In the genomic region with DNA sequence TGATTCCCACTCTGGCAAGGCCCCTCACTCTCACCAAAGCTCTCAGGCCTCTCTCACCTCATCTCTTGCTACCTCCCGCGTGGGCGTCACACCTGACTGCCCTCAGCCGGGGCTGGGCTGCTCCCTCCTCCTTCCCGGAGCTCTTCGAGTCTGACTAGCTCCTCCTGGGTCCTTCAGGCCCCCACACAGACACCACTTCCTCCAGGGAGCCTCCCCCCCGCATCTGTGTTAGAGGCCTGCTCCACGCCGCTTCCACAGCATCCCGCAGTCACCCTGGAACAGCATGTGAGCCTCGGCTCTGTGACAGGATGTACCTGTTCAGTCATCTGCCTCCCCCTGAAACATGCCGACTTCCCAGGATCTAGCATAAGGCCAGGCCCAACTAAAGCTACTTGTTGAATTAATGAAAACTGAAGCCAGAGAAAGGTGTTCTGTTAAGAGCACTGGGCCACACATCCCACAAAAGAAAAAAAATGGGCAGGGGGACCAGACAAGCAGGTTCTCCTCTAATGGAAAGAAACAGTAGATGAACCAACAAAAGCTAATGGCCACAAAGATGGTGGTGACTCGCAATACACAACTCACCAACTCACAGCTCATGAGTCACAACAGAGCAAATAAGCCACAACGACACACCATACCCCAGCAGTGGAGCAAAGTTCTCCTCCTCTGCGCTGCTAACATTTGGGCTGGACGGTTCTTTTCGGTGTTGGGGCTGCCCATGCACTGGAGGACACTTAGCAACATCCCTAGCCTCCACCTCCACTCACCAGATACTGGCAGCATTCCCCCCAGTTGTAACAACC, we compare ENCODE assay signal across 8 cellular contexts. TPM values are rescaled to one million over a fixed set of nuclear protein-coding genes. Genes with fewer than 3 reads are reported as not detected.
DNase-seq lines count a peak whose midpoint lies in the region; ATAC-seq and TF ChIP-seq lines count a peak whose summit lies in the region.

No MANE protein-coding gene starts in this region.

- POLR2A ChIA-PET in activated naive CD8-positive, alpha-beta T cell treated with anti-CD3 and anti-CD28 coated beads, Interleukin-2, amount 10 ng/mL, durations not matched to agents 7 days and 5 days (lab: Charles Lee): interaction anchor here (0.6 to 8.4 kb wide), 16 partner anchors 10 to 248 kb away, joined by 3 to 120 read pairs (median 12); a partner anchor contains a TSS

- no peak overlapping the region for H3K18ac ChIP-seq in mesendoderm (ENCODE audit: low read length)

- no peak overlapping the region for H2BK5ac ChIP-seq in mesendoderm (ENCODE audit: low read length)

- no peak overlapping the region for H2AK5ac ChIP-seq in mesendoderm (ENCODE audit: low read length)

- H3K4me3 Mint-ChIP-seq in activated naive CD8-positive, alpha-beta T cell treated with anti-CD3 and anti-CD28 coated beads, Interleukin-2, amount 10 ng/mL, durations not matched to agents 7 days and 5 days: peak overlapping the region; percentile 99

- H3K27me3 ChIP-seq in OCI-LY3 (ENCODE audit: low read depth, low read length) (no peaks in the 10 kb centered on the region), mesendoderm (ENCODE audit: insufficient read depth, low read length, poor library complexity) (no peaks in the 10 kb centered on the region), upper lobe of left lung (no peaks in the 10 kb centered on the region)

- H3K4ac ChIP-seq in mesendoderm (ENCODE audit: low read depth, low read length): no peak overlapping the region

- H2BK120ac ChIP-seq in mesendoderm (ENCODE audit: low read depth, low read length): no peak overlapping the region

- WGBS in mesendoderm (ENCODE audit: extremely low coverage, insufficient coverage, low lambda C conversion rate): no CpG with 5 or more reads among the region's 17 CpGs
- 59 to 60% methylated on average over 12 to 16 of the region's 17 CpGs for WGBS in upper lobe of left lung, 2 donors

- H3K36me3 ChIP-seq in OCI-LY3 (replicated peaks; ENCODE audit: low read depth, low read length) (peaks cover 56% of the 10 kb centered on the region), mesendoderm (ENCODE audit: control insufficient read depth, insufficient read depth, low read length) (no peaks in the 10 kb centered on the region), upper lobe of left lung (peaks cover 0 to 6% (median 0%) of the 10 kb centered on the region in 4 donors)

- H4K20me1 ChIP-seq in OCI-LY3 (ENCODE audit: insufficient read depth, low read length): peaks cover 49% of the 10 kb centered on the region

- peak; percentile 1 for ATAC-seq in activated naive CD8-positive, alpha-beta T cell treated with anti-CD3 and anti-CD28 coated beads, Interleukin-2, amount 10 ng/mL, durations not matched to agents 7 days and 5 days (ENCODE audit: low read depth)
- no peak for ATAC-seq in upper lobe of left lung (ENCODE audit: low FRiP score in 2 of 2)
- ATAC-seq in HG03039 (IDR thresholded peaks at IDR 0.05; ENCODE audit: unreplicated experiment): no peak

- H3K27me3 Mint-ChIP-seq in activated naive CD8-positive, alpha-beta T cell treated with anti-CD3 and anti-CD28 coated beads, Interleukin-2, amount 10 ng/mL, durations not matched to agents 7 days and 5 days: no peaks in the 10 kb centered on the region

- no peak for TF ChIP-seq POLR2A in upper lobe of left lung (IDR thresholded peaks at IDR 0.05)

- TF ChIP-seq CTCF in GM10266 (IDR thresholded peaks at IDR 0.05; ENCODE audit: control insufficient read depth, insufficient read depth, low read depth, missing control alignments) (no peak), OCI-LY3 (IDR thresholded peaks at IDR 0.05; ENCODE audit: low read depth, low read length) (no peak), upper lobe of left lung (IDR thresholded peaks at IDR 0.05) (no peak)

- peak overlapping the region; percentile 56 for H3K56ac ChIP-seq in mesendoderm (ENCODE audit: low read length)

- peaks cover 59% of the 10 kb centered on the region for H3K4me1 ChIP-seq in OCI-LY3 (ENCODE audit: low read length)
- peaks cover 7% of the 10 kb centered on the region for H3K4me1 ChIP-seq in mesendoderm (ENCODE audit: control insufficient read depth, low read depth, low read length)
- H3K4me1 ChIP-seq in upper lobe of left lung: peaks cover 43 to 80% (median 59%) of the 10 kb centered on the region in 4 donors

- DNase-seq in GM10266 (ENCODE audit: extremely low spot score): peak; percentile 66
- peak; percentile 64 for DNase-seq in activated naive CD8-positive, alpha-beta T cell treated with anti-CD3 and anti-CD28 coated beads, Interleukin-2, amount 10 ng/mL, durations not matched to agents 7 days and 5 days
- no peak for DNase-seq in mesendoderm
- no peak for DNase-seq in upper lobe of left lung
- no peak for DNase-seq in DMS153 (lab: John Stamatoyannopoulos, UW)
- DNase-seq in NCI-H2171 treated with DMSO at 0.1 percent for 48 hours (lab: John Stamatoyannopoulos, UW): no peak

- H3K27ac Mint-ChIP-seq in activated naive CD8-positive, alpha-beta T cell treated with anti-CD3 and anti-CD28 coated beads, Interleukin-2, amount 10 ng/mL, durations not matched to agents 7 days and 5 days: peak overlapping the region; percentile 99

- no peak for TF ChIP-seq EP300 in upper lobe of left lung (IDR thresholded peaks at IDR 0.05)

- H3K4me2 ChIP-seq in OCI-LY3 (ENCODE audit: low read length) (peak overlapping the region; percentile 100), mesendoderm (ENCODE audit: low read length) (no peak overlapping the region)

- no peak overlapping the region for H4K8ac ChIP-seq in mesendoderm (ENCODE audit: low read depth, low read length)

- no peaks in the 10 kb centered on the region for H3K9me3 Mint-ChIP-seq in activated naive CD8-positive, alpha-beta T cell treated with anti-CD3 and anti-CD28 coated beads, Interleukin-2, amount 10 ng/mL, durations not matched to agents 7 days and 5 days

- H3K9ac ChIP-seq in OCI-LY3 (ENCODE audit: low read length): peak overlapping the region; percentile 99
- peak overlapping the region; percentile 21 for H3K9ac ChIP-seq in mesendoderm (ENCODE audit: low read length)

- H2AFZ ChIP-seq in OCI-LY3 (ENCODE audit: low read depth, low read length): no peak overlapping the region

- H3K27ac ChIP-seq in OCI-LY3 (ENCODE audit: low read length) (peak overlapping the region; percentile 99), mesendoderm (ENCODE audit: low read depth, low read length) (no peak overlapping the region), upper lobe of left lung (peak overlapping the region; percentile 60 to 86 (median 73))

- H3K79me2 ChIP-seq in OCI-LY3 (ENCODE audit: low read length) (peaks cover 88% of the 10 kb centered on the region), mesendoderm (ENCODE audit: control insufficient read depth, insufficient read depth, low read length) (peaks cover 71% of the 10 kb centered on the region)

- peak overlapping the region; percentile 66 for H3K23ac ChIP-seq in mesendoderm (ENCODE audit: low read length)

- H3K4me3 ChIP-seq in OCI-LY3 (ENCODE audit: low read length): peak overlapping the region; percentile 97
- no peak overlapping the region for H3K4me3 ChIP-seq in mesendoderm (ENCODE audit: low read length)
- peak overlapping the region in 2 of 4 donors; percentile 98 for H3K4me3 ChIP-seq in upper lobe of left lung

- peaks cover 42% of the 10 kb centered on the region for H3K79me1 ChIP-seq in mesendoderm (ENCODE audit: low read length)

- no peak overlapping the region for H2BK15ac ChIP-seq in mesendoderm (replicated peaks; ENCODE audit: low read depth)

- H3K9me3 ChIP-seq in OCI-LY3 (ENCODE audit: insufficient read depth, low read length) (no peaks in the 10 kb centered on the region), upper lobe of left lung (no peaks in the 10 kb centered on the region)

- H3K36me3 Mint-ChIP-seq in activated naive CD8-positive, alpha-beta T cell treated with anti-CD3 and anti-CD28 coated beads, Interleukin-2, amount 10 ng/mL, durations not matched to agents 7 days and 5 days: peaks cover 30% of the 10 kb centered on the region

- peaks cover 55% of the 10 kb centered on the region for H3K4me1 Mint-ChIP-seq in activated naive CD8-positive, alpha-beta T cell treated with anti-CD3 and anti-CD28 coated beads, Interleukin-2, amount 10 ng/mL, durations not matched to agents 7 days and 5 days

- H4K5ac ChIP-seq in mesendoderm (ENCODE audit: low read length): no peak overlapping the region

RNA-seq across cellular contexts. Expression of a gene that starts 3.0 kb away (rescaled TPM):
- total RNA-seq in activated naive CD8-positive, alpha-beta T cell treated with anti-CD3 and anti-CD28 coated beads, Interleukin-2, amount 10 ng/mL, durations not matched to agents 7 days and 5 days: 100 to 1,000 TPM; 211 to 226 TPM
- 33.8 TPM for polyA plus RNA-seq in mesendoderm (2013, experiment 1 of 2)
- 34.7 TPM for polyA plus RNA-seq in mesendoderm (2013, experiment 2 of 2)
- total RNA-seq in upper lobe of left lung: 100 to 1,000 TPM in 1 of 6 donors, 10 to 100 TPM in 5; 49.0 to 104 (median 76.7) TPM

RNA-seq across cellular contexts. Expression of a gene that starts 24.1 kb away (rescaled TPM):
- 10 to 100 TPM; 19.5 to 20.3 TPM for total RNA-seq in activated naive CD8-positive, alpha-beta T cell treated with anti-CD3 and anti-CD28 coated beads, Interleukin-2, amount 10 ng/mL, durations not matched to agents 7 days and 5 days
- polyA plus RNA-seq in mesendoderm (2013, experiment 1 of 2): 45.8 TPM
- 45.6 TPM for polyA plus RNA-seq in mesendoderm (2013, experiment 2 of 2)
- 10 to 100 TPM; 21.0 to 34.6 (median 30.1) TPM for total RNA-seq in upper lobe of left lung

RNA-seq across cellular contexts. Expression of a gene that starts 27.3 kb away (rescaled TPM):
- 10 to 100 TPM; 18.8 to 19.4 TPM for total RNA-seq in activated naive CD8-positive, alpha-beta T cell treated with anti-CD3 and anti-CD28 coated beads, Interleukin-2, amount 10 ng/mL, durations not matched to agents 7 days and 5 days
- polyA plus RNA-seq in mesendoderm (2013, experiment 1 of 2): 1.3 TPM
- 1.1 TPM for polyA plus RNA-seq in mesendoderm (2013, experiment 2 of 2)
- total RNA-seq in upper lobe of left lung: 10 to 100 TPM in 1 of 6 donors, 1 to 10 TPM in 5; 2.0 to 10.5 (median 4.8) TPM

RNA-seq across cellular contexts. Expression of a gene that starts 28.0 kb away (rescaled TPM):
- 1 to 10 TPM; 9.0 TPM for total RNA-seq in activated naive CD8-positive, alpha-beta T cell treated with anti-CD3 and anti-CD28 coated beads, Interleukin-2, amount 10 ng/mL, durations not matched to agents 7 days and 5 days
- 11.0 TPM for polyA plus RNA-seq in mesendoderm (2013, experiment 1 of 2)
- 10.9 TPM for polyA plus RNA-seq in mesendoderm (2013, experiment 2 of 2)
- total RNA-seq in upper lobe of left lung: 1 to 10 TPM in 5 of 6 donors, not detected in 1; 1.0 to 2.7 (median 1.1) TPM

RNA-seq across cellular contexts. Expression of a gene that starts 46.5 kb away (rescaled TPM):
- total RNA-seq in activated naive CD8-positive, alpha-beta T cell treated with anti-CD3 and anti-CD28 coated beads, Interleukin-2, amount 10 ng/mL, durations not matched to agents 7 days and 5 days: not detected
- polyA plus RNA-seq in mesendoderm (2013, experiment 1 of 2): 0.15 TPM
- polyA plus RNA-seq in mesendoderm (2013, experiment 2 of 2): 0.22 TPM
- total RNA-seq in upper lobe of left lung: 1 to 10 TPM in 1 of 6 donors, under 1 TPM in 4, not detected in 1; 0.30 to 3.1 (median 0.67) TPM

Comparison
In these comparisons a context has a peak if more than half of its experiments do, and no peak if none do; other contexts are left out.
1. DNase-seq: peak in GM10266 (single experiment) and activated naive CD8-positive, alpha-beta T cell treated with anti-CD3 and anti-CD28 coated beads, Interleukin-2, amount 10 ng/mL, durations not matched to agents 7 days and 5 days (single experiment); none in mesendoderm (single experiment), upper lobe of left lung (0 of 2), DMS153 (single experiment) and NCI-H2171 treated with DMSO at 0.1 percent for 48 hours (single experiment).